In the genomic region with DNA sequence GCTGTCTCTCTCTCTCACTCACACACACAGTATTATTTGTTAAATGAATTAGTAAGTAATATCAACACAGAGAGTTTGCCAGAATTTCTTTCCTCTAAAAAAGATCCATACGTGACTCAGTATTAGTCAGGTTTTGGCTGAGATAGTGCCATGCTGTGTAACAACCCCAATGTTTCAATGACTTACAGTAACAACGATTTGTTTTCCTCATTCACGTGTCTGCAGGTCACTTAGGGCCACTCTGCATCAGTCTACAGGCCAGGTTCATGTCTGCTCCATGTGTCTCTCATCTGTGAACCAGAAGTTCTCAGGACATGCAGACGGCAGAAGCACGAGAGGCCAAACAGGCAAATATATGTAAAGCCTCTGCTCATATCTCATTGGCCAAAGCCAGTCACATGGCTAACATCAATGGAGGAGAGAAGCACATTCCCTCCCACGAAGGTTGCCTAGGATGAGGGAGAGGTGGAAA, we compare ENCODE assay signal across 16 cellular contexts.
A peak's percentile ranks its signal among the peaks of the same experiment; 100 is the strongest.
DNase-seq lines count a peak whose midpoint lies in the region; ATAC-seq, FAIRE-seq and TF ChIP-seq lines count a peak whose summit lies in the region.
"Had no signal": no experiment of that assay in that cellular context is flagged by ENCODE, and none has a peak within 500 bp of the region (broad histone marks: within the 10 kb centered on the region; RNA-seq: fewer than 3 reads in every experiment).

No MANE protein-coding gene starts in this region.

- DNase-seq in EL (peak; percentile 83), NCI-H226 (peak; percentile 60), bronchial epithelial cell (ENCODE audit: low read depth) (peak; percentile 96), kidney tubule cell (ENCODE audit: low spot score) (peak; percentile 81), sigmoid colon (no peak), OCI-LY7 (ENCODE audit: low spot score) (no peak)
- no peak for DNase-seq in activated CD4-positive, alpha-beta T cell treated with anti-CD3 and anti-CD28 coated beads, Interleukin-2, amount 10 ng/mL, durations not matched to agents 24 days and 14 days
- DNase-seq: activated B cell treated with CpG ODN at 0.5 μM for 24 hours; activated CD8-positive, alpha-beta memory T cell treated with anti-CD3 and anti-CD28 coated beads, Interleukin-2, amount 50 U/mL, for 48 hours; activated naive CD8-positive, alpha-beta T cell treated with anti-CD3 and anti-CD28 coated beads, Interleukin-2, amount 10 ng/mL, durations not matched to agents 7 days and 5 days; heart left ventricle; left ventricle myocardium inferior; NCI-H748 treated with DMSO at 0.1 percent for 48 hours; small intestine had no signal

- H3K4me3 ChIP-seq in bronchial epithelial cell (ENCODE audit: low read depth, low read length) (no peak overlapping the region), sigmoid colon (no peak overlapping the region), OCI-LY7 (ENCODE audit: low read depth, low read length, poor library complexity, severe bottlenecking) (no peak overlapping the region)
- H3K4me3 ChIP-seq: heart left ventricle, left ventricle myocardium inferior had no signal

- H3K4me2 ChIP-seq in OCI-LY7 (ENCODE audit: low read length): no peak overlapping the region

- no peaks in the 10 kb centered on the region for H3K36me3 Mint-ChIP-seq in activated CD4-positive, alpha-beta T cell treated with anti-CD3 and anti-CD28 coated beads, Interleukin-2, amount 10 ng/mL, durations not matched to agents 24 days and 14 days (ENCODE audit: low read depth)
- H3K36me3 Mint-ChIP-seq: activated naive CD8-positive, alpha-beta T cell treated with anti-CD3 and anti-CD28 coated beads, Interleukin-2, amount 10 ng/mL, durations not matched to agents 7 days and 5 days; natural killer cell treated with Interleukin-12 subunit alpha and Interleukin-12 subunit beta and Interleukin-15 and Interleukin-18, amount 100 ng/mL, for 72 hours had no signal

- POLR2A ChIA-PET in OCI-LY7 (lab: Charles Lee): interaction anchor here (0.7 kb wide), 1 partner anchor 1120 kb away, joined by 4 read pairs; no protein-coding TSS in a partner anchor

- no peaks in the 10 kb centered on the region for H3K9me2 ChIP-seq in OCI-LY7 (ENCODE audit: insufficient read depth, low read length)

- H3K9me3 ChIP-seq in sigmoid colon (no peaks in the 10 kb centered on the region), OCI-LY7 (ENCODE audit: low read length) (no peaks in the 10 kb centered on the region)
- H3K9me3 ChIP-seq: heart left ventricle, left ventricle myocardium inferior had no signal

- no peaks in the 10 kb centered on the region for H3K79me2 ChIP-seq in OCI-LY7 (ENCODE audit: insufficient read depth, low read depth, low read length)

- H4K20me1 ChIP-seq in OCI-LY7 (ENCODE audit: insufficient read depth, low read length): no peaks in the 10 kb centered on the region

- BruUV-seq in OCI-LY7 (replicated peaks; lab: Mats Ljungman, UMichigan): no TSS peak

- ATAC-seq in HG03108 (IDR thresholded peaks at IDR 0.05; ENCODE audit: unreplicated experiment): no peak
- ATAC-seq: heart left ventricle; natural killer cell treated with Interleukin-12 subunit alpha and Interleukin-12 subunit beta and Interleukin-15 and Interleukin-18, amount 100 ng/mL, for 72 hours had no signal

- no peak for FAIRE-seq in bronchial epithelial cell (lab: Jason Lieb, UNC)
- FAIRE-seq: small intestine had no signal

- no peaks in the 10 kb centered on the region for H3K9me3 Mint-ChIP-seq in activated CD4-positive, alpha-beta T cell treated with anti-CD3 and anti-CD28 coated beads, Interleukin-2, amount 10 ng/mL, durations not matched to agents 24 days and 14 days
- H3K9me3 Mint-ChIP-seq: activated B cell treated with CpG ODN at 0.5 μM for 24 hours; activated naive CD8-positive, alpha-beta T cell treated with anti-CD3 and anti-CD28 coated beads, Interleukin-2, amount 10 ng/mL, durations not matched to agents 7 days and 5 days; natural killer cell treated with Interleukin-12 subunit alpha and Interleukin-12 subunit beta and Interleukin-15 and Interleukin-18, amount 100 ng/mL, for 72 hours had no signal

- H3K27me3 ChIP-seq in bronchial epithelial cell (ENCODE audit: control insufficient read depth, insufficient read depth, low read length): no peaks in the 10 kb centered on the region
- H3K27me3 ChIP-seq in sigmoid colon: no peaks in the 10 kb centered on the region
- H3K27me3 ChIP-seq: heart left ventricle had no signal

- CTCF ChIA-PET in OCI-LY7 (lab: Charles Lee; ENCODE audit: unreplicated experiment): no interaction called here

- H3K4me1 ChIP-seq in sigmoid colon (peaks cover 0 to 12% (median 0%) of the 10 kb centered on the region in 4 donors), OCI-LY7 (ENCODE audit: insufficient read depth, low read length, poor library complexity, severe bottlenecking) (no peaks in the 10 kb centered on the region)
- H3K4me1 ChIP-seq: heart left ventricle, left ventricle myocardium inferior had no signal

- intact Hi-C loops in sigmoid colon (cut with DNase I): loop anchor here (1.0 to 5.0 kb wide), 2 partner anchors 580 to 736 kb away; no protein-coding TSS in a partner anchor
- intact Hi-C loops in OCI-LY7 (cut with micrococcal nuclease; ENCODE audit: unreplicated experiment): loop anchor here (1.0 kb wide), 2 partner anchors 294 to 735 kb away; no protein-coding TSS in a partner anchor
- intact Hi-C loops in activated CD4-positive, alpha-beta T cell treated with anti-CD3 and anti-CD28 coated beads, Interleukin-2, amount 10 ng/mL, durations not matched to agents 24 days and 14 days (cut with micrococcal nuclease): loop anchor here (10.0 kb wide), 1 partner anchor 737 kb away; no protein-coding TSS in a partner anchor

- H2AFZ ChIP-seq in OCI-LY7 (ENCODE audit: low read length): no peak overlapping the region

- H3K27ac ChIP-seq in sigmoid colon: no peak overlapping the region
- H3K27ac ChIP-seq in OCI-LY7 (ENCODE audit: low read depth, low read length, poor library complexity, severe bottlenecking): no peak overlapping the region
- H3K27ac ChIP-seq: heart left ventricle, left ventricle myocardium inferior had no signal

- WGBS in sigmoid colon, 2 donors: 31 to 57% methylated on average over 6 of the region's 6 CpGs

- H3K27me3 Mint-ChIP-seq in activated CD4-positive, alpha-beta T cell treated with anti-CD3 and anti-CD28 coated beads, Interleukin-2, amount 10 ng/mL, durations not matched to agents 24 days and 14 days: peaks cover 2% of the 10 kb centered on the region

- no peaks in the 10 kb centered on the region for H3K4me1 Mint-ChIP-seq in activated CD4-positive, alpha-beta T cell treated with anti-CD3 and anti-CD28 coated beads, Interleukin-2, amount 10 ng/mL, durations not matched to agents 24 days and 14 days
- H3K4me1 Mint-ChIP-seq: activated B cell treated with CpG ODN at 0.5 μM for 24 hours; activated naive CD8-positive, alpha-beta T cell treated with anti-CD3 and anti-CD28 coated beads, Interleukin-2, amount 10 ng/mL, durations not matched to agents 7 days and 5 days had no signal

- no peak for TF ChIP-seq CTCF in bronchial epithelial cell (IDR thresholded peaks at IDR 0.05; ENCODE audit: insufficient read depth, low read length, severe bottlenecking)
- TF ChIP-seq CTCF in sigmoid colon (IDR thresholded peaks at IDR 0.05): no peak
- TF ChIP-seq CTCF in OCI-LY7 (conservative IDR thresholded peaks at IDR 0.05; ENCODE audit: low read length): no peak

- no peak for TF ChIP-seq EP300 in sigmoid colon (IDR thresholded peaks at IDR 0.05)

- no peak overlapping the region for H3K4me3 Mint-ChIP-seq in activated CD4-positive, alpha-beta T cell treated with anti-CD3 and anti-CD28 coated beads, Interleukin-2, amount 10 ng/mL, durations not matched to agents 24 days and 14 days
- H3K4me3 Mint-ChIP-seq: activated B cell treated with CpG ODN at 0.5 μM for 24 hours; activated naive CD8-positive, alpha-beta T cell treated with anti-CD3 and anti-CD28 coated beads, Interleukin-2, amount 10 ng/mL, durations not matched to agents 7 days and 5 days; natural killer cell treated with Interleukin-12 subunit alpha and Interleukin-12 subunit beta and Interleukin-15 and Interleukin-18, amount 100 ng/mL, for 72 hours had no signal

- H3K27ac Mint-ChIP-seq in activated CD4-positive, alpha-beta T cell treated with anti-CD3 and anti-CD28 coated beads, Interleukin-2, amount 10 ng/mL, durations not matched to agents 24 days and 14 days: no peak overlapping the region
- H3K27ac Mint-ChIP-seq: activated B cell treated with CpG ODN at 0.5 μM for 24 hours; activated naive CD8-positive, alpha-beta T cell treated with anti-CD3 and anti-CD28 coated beads, Interleukin-2, amount 10 ng/mL, durations not matched to agents 7 days and 5 days; natural killer cell treated with Interleukin-12 subunit alpha and Interleukin-12 subunit beta and Interleukin-15 and Interleukin-18, amount 100 ng/mL, for 72 hours had no signal

- no peak for TF ChIP-seq POLR2A in sigmoid colon (IDR thresholded peaks at IDR 0.05)

- H3K36me3 ChIP-seq in bronchial epithelial cell (ENCODE audit: control insufficient read depth, insufficient read depth, low read length): no peaks in the 10 kb centered on the region
- H3K36me3 ChIP-seq in sigmoid colon: no peaks in the 10 kb centered on the region
- no peaks in the 10 kb centered on the region for H3K36me3 ChIP-seq in OCI-LY7 (ENCODE audit: insufficient read depth, low read length)
- H3K36me3 ChIP-seq: heart left ventricle, left ventricle myocardium inferior had no signal

Comparison
In these comparisons a context has a peak if more than half of its experiments do, and no peak if none do; other contexts are left out.
1. DNase-seq: peak in EL (single experiment), NCI-H226 (single experiment), bronchial epithelial cell (single experiment) and kidney tubule cell (single experiment); none in sigmoid colon (single experiment), OCI-LY7 (single experiment) and activated CD4-positive, alpha-beta T cell treated with anti-CD3 and anti-CD28 coated beads, Interleukin-2, amount 10 ng/mL, durations not matched to agents 24 days and 14 days (single experiment).